Comparison of ENCODE assay signal across 8 cellular contexts in the genomic region with DNA sequence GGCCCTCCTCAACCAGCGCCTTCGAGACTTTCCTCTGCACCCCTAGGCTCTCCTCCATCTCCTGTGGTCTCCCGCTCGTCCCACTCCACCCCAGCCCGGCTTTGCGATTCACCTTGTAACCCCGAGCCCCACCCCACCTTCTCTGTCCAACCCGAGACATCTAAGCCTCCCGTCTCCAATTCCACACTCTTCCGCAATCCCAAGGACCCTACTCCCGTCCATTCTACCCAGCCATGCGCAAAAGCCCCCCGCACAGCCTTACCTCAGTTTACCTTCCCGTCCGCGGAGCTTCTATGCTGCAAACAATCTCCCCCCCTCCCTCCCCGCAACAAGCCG. TPM values are rescaled to one million over a fixed set of nuclear protein-coding genes. Genes with fewer than 3 reads are reported as not detected.
DNase-seq lines count a peak whose midpoint lies in the region; ATAC-seq and TF ChIP-seq lines count a peak whose summit lies in the region.

No MANE protein-coding gene starts in this region.

- no peaks in the 10 kb centered on the region for H3K27me3 ChIP-seq in mucosa of stomach (ENCODE audit: control insufficient read depth, insufficient read depth, low read length)

- H3K4me1 ChIP-seq in mucosa of stomach (ENCODE audit: control insufficient read depth, insufficient read depth, low read length), result peaks cover 42% of the 10 kb centered on the region

- no peaks in the 10 kb centered on the region for H3K27me3 Mint-ChIP-seq in chondrocyte (ENCODE audit: low read depth)

- H3K4me3 ChIP-seq in mucosa of stomach (ENCODE audit: low read length), result peak overlapping the region; percentile 99

- H3K9me3 Mint-ChIP-seq in chondrocyte (ENCODE audit: low read depth), result no peaks in the 10 kb centered on the region

- TF ChIP-seq CTCF in chondrocyte (IDR thresholded peaks at IDR 0.05), result no peak

- no peaks in the 10 kb centered on the region for H3K9me3 ChIP-seq in mucosa of stomach (ENCODE audit: control insufficient read depth, low read length)

- peaks cover 55% of the 10 kb centered on the region for H3K4me1 Mint-ChIP-seq in chondrocyte (ENCODE audit: low read depth)

- ATAC-seq in HG03521 (IDR thresholded peaks at IDR 0.05; ENCODE audit: unreplicated experiment) (peak; percentile 4), GM19467 (IDR thresholded peaks at IDR 0.05; ENCODE audit: unreplicated experiment) (no peak)

- peak overlapping the region; percentile 99 for H3K27ac Mint-ChIP-seq in chondrocyte (ENCODE audit: unreplicated experiment)

- peak overlapping the region; percentile 94 for H3K9ac ChIP-seq in mucosa of stomach (ENCODE audit: low read length)

- H3K36me3 Mint-ChIP-seq in chondrocyte (ENCODE audit: low read depth), result peaks cover 3% of the 10 kb centered on the region

- peak overlapping the region; percentile 92 for H3K4me3 Mint-ChIP-seq in chondrocyte (ENCODE audit: unreplicated experiment)

- no peaks in the 10 kb centered on the region for H3K36me3 ChIP-seq in mucosa of stomach (ENCODE audit: control insufficient read depth, insufficient read depth, low read length)

- peak; percentile 25 for DNase-seq in activated CD8-positive, alpha-beta memory T cell treated with anti-CD3 and anti-CD28 coated beads, Interleukin-2, amount 50 U/mL, for 4 hours
- DNase-seq in activated CD8-positive, alpha-beta memory T cell treated with anti-CD3 and anti-CD28 coated beads, Interleukin-2, amount 50 U/mL, for 48 hours, result no peak
- DNase-seq in chondrocyte (ENCODE audit: low spot score), result no peak
- no peak for DNase-seq in D341Med (ENCODE audit: low spot score)
- no peak for DNase-seq in amniotic stem cell (lab: John Stamatoyannopoulos, UW)

RNA-seq across cellular contexts. Expression of a gene that starts 0.2 kb away (rescaled TPM):
- total RNA-seq in chondrocyte, result 30.1 to 33.9 TPM (median 30.8 TPM) in 3 replicates

RNA-seq across cellular contexts. Expression of a gene that starts 12.5 kb away (rescaled TPM):
- 17.1 to 20.2 TPM (median 19.8 TPM) in 3 replicates for total RNA-seq in chondrocyte

RNA-seq across cellular contexts. Expression of a gene that starts 33.3 kb away (rescaled TPM):
- 20.7 to 36.4 TPM (median 21.6 TPM) in 3 replicates for total RNA-seq in chondrocyte
